In the genomic region with DNA sequence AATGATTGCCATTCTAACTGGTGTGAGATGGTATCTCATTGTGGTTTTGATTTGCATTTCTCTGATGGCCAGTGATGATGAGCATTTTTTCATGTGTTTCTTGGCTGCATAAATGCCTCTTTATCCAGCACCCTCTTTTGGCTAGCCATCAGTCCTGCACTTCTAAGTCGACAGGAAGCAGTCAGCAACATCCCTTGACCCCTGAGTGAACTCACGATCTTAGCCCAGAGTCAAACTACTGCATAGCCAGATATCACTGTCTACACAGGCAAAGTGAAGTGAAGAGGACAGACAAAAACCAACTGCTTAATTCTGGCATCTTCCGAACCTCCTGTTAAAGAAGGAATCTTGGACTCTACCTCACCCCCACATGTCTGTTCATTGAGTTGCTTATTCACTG, we compare ENCODE assay signal across 11 cellular contexts.
"Had no signal": no experiment of that assay in that cellular context is flagged by ENCODE, and none has a peak within 500 bp of the region (broad histone marks: within the 10 kb centered on the region; RNA-seq: fewer than 3 reads in every experiment).

No MANE protein-coding gene starts in this region.

- H3K36me3 Mint-ChIP-seq: stimulated activated effector memory CD8-positive, alpha-beta T cell treated with anti-CD3 and anti-CD28 coated beads, Interleukin-12 subunit alpha, Interleukin-12 subunit beta, amount 100 ng/mL, for 72 hours had no signal

- H3K27me3 ChIP-seq: foreskin keratinocyte had no signal

- H3K4me3 ChIP-seq: coronary artery, psoas muscle had no signal

- DNase-seq: activated CD4-positive, alpha-beta T cell treated with anti-CD3 and anti-CD28 coated beads for 1 hour; activated CD4-positive, alpha-beta T cell treated with anti-CD3 and anti-CD28 coated beads, Interleukin-2, amount 50 U/mL, for 4 hours; activated naive CD4-positive, alpha-beta T cell treated with anti-CD3 and anti-CD28 coated beads for 36 hours; central memory CD4-positive, alpha-beta T cell; foreskin keratinocyte; psoas muscle; SK-N-SH; T1000 had no signal

- H3K9me3 ChIP-seq: psoas muscle, SK-N-SH had no signal

- H3K9me3 Mint-ChIP-seq: activated naive CD4-positive, alpha-beta T cell treated with anti-CD3 and anti-CD28 coated beads for 36 hours; activated T-helper 2 cell treated with anti-CD3 and anti-CD28 coated beads, Interferon-gamma antibody, Interleukin-2, Interleukin-4, amounts not matched to agents 10 μg/mL and 5 μg/mL and 100 μg/mL, durations not matched to agents 14 hours and 24 hours and 36 hours; stimulated activated effector memory CD8-positive, alpha-beta T cell treated with anti-CD3 and anti-CD28 coated beads, Interleukin-12 subunit alpha, Interleukin-12 subunit beta, amount 100 ng/mL, for 72 hours had no signal

- H3K27ac ChIP-seq: coronary artery, foreskin keratinocyte, psoas muscle had no signal

- H3K4me1 ChIP-seq: foreskin keratinocyte, psoas muscle had no signal

- H3K4me3 Mint-ChIP-seq: activated naive CD4-positive, alpha-beta T cell treated with anti-CD3 and anti-CD28 coated beads for 36 hours; stimulated activated effector memory CD8-positive, alpha-beta T cell treated with anti-CD3 and anti-CD28 coated beads, Interleukin-12 subunit alpha, Interleukin-12 subunit beta, amount 100 ng/mL, for 72 hours had no signal

- H3K27ac Mint-ChIP-seq: activated naive CD4-positive, alpha-beta T cell treated with anti-CD3 and anti-CD28 coated beads for 36 hours; activated T-helper 2 cell treated with anti-CD3 and anti-CD28 coated beads, Interferon-gamma antibody, Interleukin-2, Interleukin-4, amounts not matched to agents 10 μg/mL and 5 μg/mL and 100 μg/mL, durations not matched to agents 14 hours and 24 hours and 36 hours; stimulated activated effector memory CD8-positive, alpha-beta T cell treated with anti-CD3 and anti-CD28 coated beads, Interleukin-12 subunit alpha, Interleukin-12 subunit beta, amount 100 ng/mL, for 72 hours had no signal

- ATAC-seq: foreskin keratinocyte; psoas muscle; stimulated activated effector memory CD8-positive, alpha-beta T cell treated with anti-CD3 and anti-CD28 coated beads, Interleukin-12 subunit alpha, Interleukin-12 subunit beta, amount 100 ng/mL, for 72 hours had no signal
